Comparison of ENCODE assay signal across 17 cellular contexts in genomic region chr2:224994221-224994843, GRCh38.
"Had no signal": no experiment of that assay in that cellular context is flagged by ENCODE, and none has a peak within 500 bp of the region (broad histone marks: within the 10 kb centered on the region; RNA-seq: fewer than 3 reads in every experiment).

No MANE protein-coding gene starts in this region.

- ATAC-seq: left ventricle myocardium superior had no signal

- H3K27ac ChIP-seq: esophagus muscularis mucosa, right atrium auricular region had no signal

- H3K4me3 ChIP-seq: esophagus muscularis mucosa, right atrium auricular region had no signal

- H3K27ac Mint-ChIP-seq: activated T-helper 2 cell treated with anti-CD3 and anti-CD28 coated beads, Interferon-gamma antibody, Interleukin-2, Interleukin-4, amounts not matched to agents 10 μg/mL and 5 μg/mL and 100 μg/mL, durations not matched to agents 14 hours and 24 hours and 36 hours; progenitor cell of endocrine pancreas had no signal

- H3K9me3 ChIP-seq: esophagus muscularis mucosa, right atrium auricular region had no signal

- H3K9me3 Mint-ChIP-seq: activated T-helper 2 cell treated with anti-CD3 and anti-CD28 coated beads, Interferon-gamma antibody, Interleukin-2, Interleukin-4, amounts not matched to agents 10 μg/mL and 5 μg/mL and 100 μg/mL, durations not matched to agents 14 hours and 24 hours and 36 hours had no signal

- H3K27me3 ChIP-seq: esophagus muscularis mucosa, right atrium auricular region had no signal

- DNase-seq: activated CD4-positive, alpha-beta T cell treated with anti-CD3 and anti-CD28 coated beads, Interleukin-2, amount 50 U/mL, for 4 hours; activated CD4-positive, CD25-positive, alpha-beta regulatory T cell treated with anti-CD3 and anti-CD28 coated beads, Interleukin-2, amount 50 U/mL, for 72 hours; activated naive CD4-positive, alpha-beta T cell treated with anti-CD3 and anti-CD28 coated beads, Interleukin-2, amount 50 U/mL, for 16 hours; activated T-cell treated with anti-CD3 and anti-CD28 coated beads for 4 hours; amniotic stem cell; hypothalamus; kidney glomerular epithelial cell; left ventricle myocardium superior; stimulated activated CD4-positive, alpha-beta T cell treated with anti-CD3 and anti-CD28 coated beads, Interleukin-15, amount 100 ng/mL, for 24 hours; stimulated activated CD4-positive, alpha-beta T cell treated with anti-CD3 and anti-CD28 coated beads, Interleukin-4, amount 100 ng/mL, for 1 hour; stimulated activated naive CD4-positive, alpha-beta T cell treated with Interleukin-2 at 50 U/mL for 16 hours; T-helper 9 cell; trophoblast cell had no signal

- H3K36me3 ChIP-seq: esophagus muscularis mucosa, right atrium auricular region had no signal

- H3K4me1 ChIP-seq: esophagus muscularis mucosa, right atrium auricular region had no signal
